Comparison of ENCODE assay signal across 8 cellular contexts in genomic region chr6:125985522-125985921, GRCh38. TPM values are rescaled to one million over a fixed set of nuclear protein-coding genes. Genes with fewer than 3 reads are reported as not detected.
DNase-seq lines count a peak whose midpoint lies in the region; ATAC-seq and TF ChIP-seq lines count a peak whose summit lies in the region.

No MANE protein-coding gene starts in this region.

- POLR2A ChIA-PET in activated CD8-positive, alpha-beta T cell treated with anti-CD3 and anti-CD28 coated beads, Interleukin-2, amount 10 ng/mL, durations not matched to agents 7 days and 5 days (lab: Charles Lee) = interaction anchor here (0.9 to 2.4 kb wide), 5 partner anchors 10 to 205 kb away, joined by 3 to 19 read pairs (median 7); partner anchors contain the start of gene NCOA7

- H3K36me3 Mint-ChIP-seq in activated CD8-positive, alpha-beta T cell treated with anti-CD3 and anti-CD28 coated beads, Interleukin-2, amount 10 ng/mL, durations not matched to agents 7 days and 5 days (ENCODE audit: low read depth) = no peaks in the 10 kb centered on the region
- H3K36me3 Mint-ChIP-seq in type B pancreatic cell = no peaks in the 10 kb centered on the region

- peak overlapping the region; percentile 13 for H3K4me3 Mint-ChIP-seq in activated CD8-positive, alpha-beta T cell treated with anti-CD3 and anti-CD28 coated beads, Interleukin-2, amount 10 ng/mL, durations not matched to agents 7 days and 5 days
- H3K4me3 Mint-ChIP-seq in type B pancreatic cell = peak overlapping the region; percentile 53

- H3K27ac Mint-ChIP-seq in activated CD8-positive, alpha-beta T cell treated with anti-CD3 and anti-CD28 coated beads, Interleukin-2, amount 10 ng/mL, durations not matched to agents 7 days and 5 days = no peak overlapping the region
- no peak overlapping the region for H3K27ac Mint-ChIP-seq in type B pancreatic cell

- H3K27ac ChIP-seq in cardiac muscle cell (no peak overlapping the region), right atrium auricular region (no peak overlapping the region)

- CTCF ChIA-PET in activated CD8-positive, alpha-beta T cell treated with anti-CD3 and anti-CD28 coated beads, Interleukin-2, amount 10 ng/mL, durations not matched to agents 7 days and 5 days (lab: Charles Lee) = interaction anchor here (0.9 to 6.0 kb wide), 7 partner anchors 10 to 672 kb away, joined by 3 to 49 read pairs (median 20); partner anchors contain the start of genes HINT3 and NCOA7

- no peaks in the 10 kb centered on the region for H3K9me3 ChIP-seq in cardiac muscle cell (ENCODE audit: low read depth)
- no peaks in the 10 kb centered on the region for H3K9me3 ChIP-seq in right atrium auricular region

- H3K4me3 ChIP-seq in cardiac muscle cell (peak overlapping the region; percentile 74), right atrium auricular region (peak overlapping the region in 1 of 2 donors; percentile 78), kidney epithelial cell (ENCODE audit: low read depth, low read length) (peak overlapping the region; percentile 99)

- H3K4me1 ChIP-seq in cardiac muscle cell (ENCODE audit: low read depth) = peaks cover 16% of the 10 kb centered on the region
- peaks cover 0 to 7% of the 10 kb centered on the region in 2 donors for H3K4me1 ChIP-seq in right atrium auricular region

- peaks cover 13% of the 10 kb centered on the region for H3K4me1 Mint-ChIP-seq in activated CD8-positive, alpha-beta T cell treated with anti-CD3 and anti-CD28 coated beads, Interleukin-2, amount 10 ng/mL, durations not matched to agents 7 days and 5 days (ENCODE audit: low read depth)
- peaks cover 11% of the 10 kb centered on the region for H3K4me1 Mint-ChIP-seq in type B pancreatic cell (ENCODE audit: unreplicated experiment)

- no peaks in the 10 kb centered on the region for H3K27me3 Mint-ChIP-seq in activated CD8-positive, alpha-beta T cell treated with anti-CD3 and anti-CD28 coated beads, Interleukin-2, amount 10 ng/mL, durations not matched to agents 7 days and 5 days (ENCODE audit: low read depth)
- H3K27me3 Mint-ChIP-seq in type B pancreatic cell = no peaks in the 10 kb centered on the region

- no peaks in the 10 kb centered on the region for H3K27me3 ChIP-seq in cardiac muscle cell
- no peaks in the 10 kb centered on the region for H3K27me3 ChIP-seq in right atrium auricular region
- no peaks in the 10 kb centered on the region for H3K27me3 ChIP-seq in kidney epithelial cell (ENCODE audit: control insufficient read depth, insufficient read depth, low read length)

- H3K36me3 ChIP-seq in cardiac muscle cell (no peaks in the 10 kb centered on the region), right atrium auricular region (no peaks in the 10 kb centered on the region), kidney epithelial cell (ENCODE audit: control insufficient read depth, insufficient read depth, low read length) (no peaks in the 10 kb centered on the region)

- H3K9me3 Mint-ChIP-seq in activated CD8-positive, alpha-beta T cell treated with anti-CD3 and anti-CD28 coated beads, Interleukin-2, amount 10 ng/mL, durations not matched to agents 7 days and 5 days (ENCODE audit: insufficient read depth) = no peaks in the 10 kb centered on the region
- no peaks in the 10 kb centered on the region for H3K9me3 Mint-ChIP-seq in type B pancreatic cell

- no peak for ATAC-seq in activated CD8-positive, alpha-beta T cell treated with anti-CD3 and anti-CD28 coated beads, Interleukin-2, amount 10 ng/mL, durations not matched to agents 7 days and 5 days
- no peak for ATAC-seq in HG02571 (IDR thresholded peaks at IDR 0.05; ENCODE audit: unreplicated experiment)

- TF ChIP-seq CTCF in cardiac muscle cell (IDR thresholded peaks at IDR 0.05; ENCODE audit: low read depth, low read length) (no peak), right atrium auricular region (IDR thresholded peaks at IDR 0.05) (no peak), kidney epithelial cell (IDR thresholded peaks at IDR 0.05; ENCODE audit: insufficient read depth, low read length, poor library complexity, severe bottlenecking) (no peak), type B pancreatic cell (conservative IDR thresholded peaks at IDR 0.05) (no peak)

- no peak for DNase-seq in cardiac muscle cell (ENCODE audit: low read depth in 1 of 2, low spot score in 1 of 2)
- no peak for DNase-seq in right atrium auricular region (ENCODE audit: low spot score)
- no peak for DNase-seq in activated CD8-positive, alpha-beta T cell treated with anti-CD3 and anti-CD28 coated beads, Interleukin-2, amount 10 ng/mL, durations not matched to agents 7 days and 5 days
- DNase-seq in kidney epithelial cell (ENCODE audit: low read depth) = no peak
- DNase-seq in type B pancreatic cell (ENCODE audit: extremely low spot score, unreplicated experiment) = no peak
- DNase-seq in NK-92 (lab: John Stamatoyannopoulos, UW; ENCODE audit: unreplicated experiment) = no peak
- DNase-seq in NCI-H2107 treated with DMSO at 0.1 percent for 48 hours (lab: John Stamatoyannopoulos, UW; ENCODE audit: unreplicated experiment) = no peak

RNA-seq across cellular contexts. Expression of gene TRMT11, which starts 0.8 kb away (rescaled TPM):
- 30.8 and 68.6 TPM in 2 replicates for total RNA-seq in cardiac muscle cell
- polyA plus RNA-seq in cardiac muscle cell = 46.5 and 67.6 TPM in 2 replicates
- total RNA-seq in right atrium auricular region = 10 to 100 TPM in 1 of 2 donors, 1 to 10 TPM in 1; 9.7 to 10.1 TPM
- total RNA-seq in activated CD8-positive, alpha-beta T cell treated with anti-CD3 and anti-CD28 coated beads, Interleukin-2, amount 10 ng/mL, durations not matched to agents 7 days and 5 days = 10 to 100 TPM; 17.1 to 18.1 TPM
- 13.1 and 18.8 TPM in 2 replicates for total RNA-seq in kidney epithelial cell
- 16.3 and 22.3 TPM in 2 replicates for total RNA-seq in type B pancreatic cell (ENCODE audit: low replicate concordance)

RNA-seq across cellular contexts. Expression of gene HINT3, which starts 29.0 kb away (rescaled TPM):
- total RNA-seq in cardiac muscle cell (34.5 and 43.3 TPM in 2 replicates), right atrium auricular region (10 to 100 TPM; 16.6 to 30.2 TPM), kidney epithelial cell (25.5 and 30.5 TPM in 2 replicates), type B pancreatic cell (ENCODE audit: low replicate concordance) (14.8 and 19.9 TPM in 2 replicates)
- polyA plus RNA-seq in cardiac muscle cell = 30.8 and 35.2 TPM in 2 replicates
- 1 to 10 TPM; 8.0 to 9.1 TPM for total RNA-seq in activated CD8-positive, alpha-beta T cell treated with anti-CD3 and anti-CD28 coated beads, Interleukin-2, amount 10 ng/mL, durations not matched to agents 7 days and 5 days
